Comparison of ENCODE assay signal across 8 cellular contexts in genomic region chr10:72692897-72693598, GRCh38. TPM values are rescaled to one million over a fixed set of nuclear protein-coding genes. Genes with fewer than 3 reads are reported as not detected.
DNase-seq lines count a peak whose midpoint lies in the region; ATAC-seq and TF ChIP-seq lines count a peak whose summit lies in the region.

No MANE protein-coding gene starts in this region.

- intact Hi-C loops in left ventricle myocardium superior (cut with micrococcal nuclease) = loop anchor here (10.0 kb wide), 1 partner anchor 328 kb away; no protein-coding TSS in a partner anchor
- intact Hi-C loops in mammary epithelial cell (cut with micrococcal nuclease) = loop anchor here (1.0 to 5.0 kb wide), 4 partner anchors 67 to 329 kb away; partner anchors contain the start of gene MICU1
- intact Hi-C loops in uterus (cut with DNase I; ENCODE audit: low total_unique reads) = loop anchor here (10.0 kb wide), 1 partner anchor 142 kb away; no protein-coding TSS in a partner anchor

- TF ChIP-seq CTCF in cardiac muscle cell (IDR thresholded peaks at IDR 0.05; ENCODE audit: low read depth, low read length) (no peak), mammary epithelial cell (conservative IDR thresholded peaks at IDR 0.05 in 1 of 2, IDR thresholded peaks at IDR 0.05 in 1 of 2; ENCODE audit: extremely low read depth in 1 of 2, insufficient read depth in 1 of 2, low read depth in 1 of 2, low read length in 2 of 2) (no peak), uterus (IDR thresholded peaks at IDR 0.05) (no peak)

- H3K36me3 Mint-ChIP-seq in memory B cell = no peaks in the 10 kb centered on the region

- DNase-seq in cardiac muscle cell (ENCODE audit: low read depth in 1 of 2, low spot score in 1 of 2) = peak; percentile 19 to 44
- no peak for DNase-seq in left ventricle myocardium superior
- DNase-seq in NAMALWA (ENCODE audit: low spot score) = peak; percentile 34
- DNase-seq in mammary epithelial cell = peak; percentile 26
- DNase-seq in memory B cell (ENCODE audit: low spot score in 2 of 2) = peak in 1 of 2 donors; percentile 13
- peak in 1 of 2 donors; percentile 23 for DNase-seq in uterus
- DNase-seq in NK-92 (lab: John Stamatoyannopoulos, UW; ENCODE audit: unreplicated experiment) = no peak

- dilution Hi-C loops in mammary epithelial cell (cut with HindIII; ENCODE audit: low sequenced_read_pairs) = loop anchor here (5.0 kb wide), 1 partner anchor 61 kb away; no protein-coding TSS in a partner anchor

- TSS peak; percentile 24 for BruUV-seq in mammary epithelial cell (replicated peaks; lab: Mats Ljungman, UMichigan)

- H3K27me3 ChIP-seq in cardiac muscle cell = no peaks in the 10 kb centered on the region
- no peaks in the 10 kb centered on the region for H3K27me3 ChIP-seq in mammary epithelial cell (ENCODE audit: insufficient read depth, low read length)
- H3K27me3 ChIP-seq in uterus = no peaks in the 10 kb centered on the region

- no peak for ATAC-seq in left ventricle myocardium superior
- ATAC-seq in memory B cell (ENCODE audit: low read depth) = no peak
- ATAC-seq in HG03442 (IDR thresholded peaks at IDR 0.05; ENCODE audit: unreplicated experiment) = no peak

- in situ Hi-C loops in mammary epithelial cell (cut with MboI; ENCODE audit: low sequenced_read_pairs in 2 of 2) = loop anchor here in 1 of 2 donors (5.0 kb wide), 1 partner anchor 139 kb away; no protein-coding TSS in a partner anchor

- peaks cover 10% of the 10 kb centered on the region for H3K4me1 ChIP-seq in cardiac muscle cell (ENCODE audit: low read depth)
- H3K4me1 ChIP-seq in mammary epithelial cell (ENCODE audit: insufficient read depth, low read length) = peaks cover 14% of the 10 kb centered on the region
- H3K4me1 ChIP-seq in uterus = no peaks in the 10 kb centered on the region

- CTCF ChIA-PET in mammary epithelial cell (lab: Charles Lee; ENCODE audit: low non-redundant PET) = interaction anchor here (0.6 to 1.0 kb wide), 2 partner anchors 68 to 360 kb away, joined by 4 to 5 read pairs; no protein-coding TSS in a partner anchor

- H2AFZ ChIP-seq in mammary epithelial cell (ENCODE audit: low read depth, low read length) = peak overlapping the region; percentile 79

- H3K9me3 ChIP-seq in cardiac muscle cell (ENCODE audit: low read depth) (no peaks in the 10 kb centered on the region), mammary epithelial cell (replicated peaks; ENCODE audit: insufficient read depth, low read length) (no peaks in the 10 kb centered on the region), uterus (no peaks in the 10 kb centered on the region)

- H3K27me3 Mint-ChIP-seq in memory B cell = no peaks in the 10 kb centered on the region

- no peak overlapping the region for H3K27ac ChIP-seq in cardiac muscle cell
- H3K27ac ChIP-seq in mammary epithelial cell (ENCODE audit: insufficient read depth, low read depth, low read length) = peak overlapping the region; percentile 55
- H3K27ac ChIP-seq in uterus = peak overlapping the region; percentile 89 to 95

- peak overlapping the region; percentile 92 for H3K4me3 ChIP-seq in cardiac muscle cell
- H3K4me3 ChIP-seq in mammary epithelial cell (replicated peaks in 1 of 3; ENCODE audit: insufficient read depth in 1 of 3, low read depth in 2 of 3, low read length in 3 of 3) = peak overlapping the region; percentile 65 to 90 (median 76)
- H3K4me3 ChIP-seq in uterus = peak overlapping the region; percentile 67 to 88

- peak overlapping the region; percentile 81 for H3K4me2 ChIP-seq in mammary epithelial cell (ENCODE audit: insufficient read depth, low read depth, low read length)

- WGBS in mammary epithelial cell (ENCODE audit: low coverage, missing lambda C conversion rate) = 22% methylated on average over 10 of the region's 11 CpGs

- H3K9me3 Mint-ChIP-seq in memory B cell = no peaks in the 10 kb centered on the region

- TF ChIP-seq POLR2A in uterus (IDR thresholded peaks at IDR 0.05) = no peak

- H3K4me3 Mint-ChIP-seq in memory B cell = peak overlapping the region; percentile 88

- H3K79me2 ChIP-seq in mammary epithelial cell (ENCODE audit: insufficient read depth, low read length) = peaks cover 53% of the 10 kb centered on the region

- peak overlapping the region; percentile 52 for H3K27ac Mint-ChIP-seq in memory B cell

- H4K20me1 ChIP-seq in mammary epithelial cell (ENCODE audit: insufficient read depth, low read length) = no peaks in the 10 kb centered on the region

- peak overlapping the region; percentile 85 for H3K9ac ChIP-seq in mammary epithelial cell (ENCODE audit: insufficient read depth, low read length)

- H3K36me3 ChIP-seq in cardiac muscle cell (no peaks in the 10 kb centered on the region), mammary epithelial cell (ENCODE audit: insufficient read depth, low read length) (no peaks in the 10 kb centered on the region), uterus (no peaks in the 10 kb centered on the region)

- peaks cover 30% of the 10 kb centered on the region for H3K4me1 Mint-ChIP-seq in memory B cell

RNA-seq across cellular contexts. Expression of gene MCU, which starts 1.1 kb away (rescaled TPM):
- 14.9 and 22.8 TPM in 2 replicates for total RNA-seq in cardiac muscle cell
- polyA plus RNA-seq in cardiac muscle cell = 19.2 and 22.8 TPM in 2 replicates
- total RNA-seq in left ventricle myocardium superior = 15.6 TPM
- 10 to 100 TPM; 21.5 to 32.7 TPM for total RNA-seq in mammary epithelial cell
- polyA plus RNA-seq in mammary epithelial cell = 29.5 TPM
- 92.7 TPM for polyA minus RNA-seq in mammary epithelial cell
- total RNA-seq in uterus = 10 to 100 TPM; 13.2 to 35.8 (median 24.6) TPM

Comparison
In these comparisons a context has a peak if more than half of its experiments do, and no peak if none do; other contexts are left out.
1. DNase-seq: peak in cardiac muscle cell (2 of 2), NAMALWA (single experiment) and mammary epithelial cell (single experiment); none in left ventricle myocardium superior (single experiment) and NK-92 (single experiment).
2. Peak in every context shown above with its lines, with median percentiles within 50 percentile points of each other: H3K4me3 ChIP-seq.